13 cellular contexts compared by ENCODE assay signal in the genomic region with DNA sequence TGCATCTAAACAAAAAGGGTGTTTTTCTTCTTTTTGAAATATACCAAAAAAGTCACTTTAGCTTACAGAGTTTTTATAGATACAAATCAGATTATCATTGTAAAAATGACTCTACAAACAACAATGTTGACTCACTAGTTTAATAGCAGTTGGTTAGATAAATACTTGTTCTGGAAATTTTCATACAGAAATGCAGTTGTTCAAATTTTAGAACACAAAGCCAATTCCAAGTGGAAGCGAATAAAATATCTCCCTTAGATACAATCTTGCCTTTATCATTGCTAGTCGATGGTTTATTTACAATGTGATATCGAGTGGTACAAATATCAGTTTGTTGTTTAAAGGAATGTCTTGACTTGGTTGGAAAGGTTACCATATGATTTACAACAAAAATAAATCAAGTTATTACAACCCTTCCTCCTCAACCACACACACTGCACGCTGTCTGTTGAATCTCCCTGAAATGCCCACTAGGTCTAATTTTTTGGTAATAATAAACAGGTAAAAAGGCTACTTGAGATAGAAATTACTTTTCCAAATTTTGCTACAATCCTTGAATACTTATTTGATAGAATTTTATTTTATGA.
"Had no signal": no experiment of that assay in that cellular context is flagged by ENCODE, and none has a peak within 500 bp of the region (broad histone marks: within the 10 kb centered on the region; RNA-seq: fewer than 3 reads in every experiment).

No MANE protein-coding gene starts in this region.

- H3K4me3 Mint-ChIP-seq: nephron had no signal

- ATAC-seq: activated CD4-positive, CD25-positive, alpha-beta regulatory T cell treated with anti-CD3 and anti-CD28 coated beads, Interleukin-2, amount 50 U/mL, for 24 hours; activated naive CD4-positive, alpha-beta T cell treated with anti-CD3 and anti-CD28 coated beads, Interleukin-2, amount 50 U/mL, for 72 hours; heart left ventricle; left ventricle myocardium superior had no signal

- H3K9me3 ChIP-seq: heart left ventricle, thyroid gland had no signal

- H3K4me1 ChIP-seq: heart left ventricle, thyroid gland had no signal

- H3K27ac Mint-ChIP-seq: activated naive CD4-positive, alpha-beta T cell treated with anti-CD3 and anti-CD28 coated beads, Interleukin-2, amount 50 U/mL, for 72 hours; nephron had no signal

- H3K4me1 Mint-ChIP-seq: nephron had no signal

- H3K27me3 ChIP-seq: dorsolateral prefrontal cortex, heart left ventricle, thyroid gland had no signal

- H3K9me3 Mint-ChIP-seq: activated naive CD4-positive, alpha-beta T cell treated with anti-CD3 and anti-CD28 coated beads, Interleukin-2, amount 50 U/mL, for 72 hours; nephron had no signal

- DNase-seq: activated T-cell treated with anti-CD3 and anti-CD28 coated beads, Interleukin-2, amount 50 U/mL, for 1 hour; cerebellar nuclear complex; dorsolateral prefrontal cortex; foreskin melanocyte; heart left ventricle; left ventricle myocardium superior; mesendoderm; retina; thyroid gland had no signal

- H3K36me3 Mint-ChIP-seq: activated naive CD4-positive, alpha-beta T cell treated with anti-CD3 and anti-CD28 coated beads, Interleukin-2, amount 50 U/mL, for 72 hours had no signal

- H3K27ac ChIP-seq: heart left ventricle, thyroid gland had no signal

- H3K4me3 ChIP-seq: dorsolateral prefrontal cortex, heart left ventricle, skin epidermis, thyroid gland had no signal
